In the genomic region with DNA sequence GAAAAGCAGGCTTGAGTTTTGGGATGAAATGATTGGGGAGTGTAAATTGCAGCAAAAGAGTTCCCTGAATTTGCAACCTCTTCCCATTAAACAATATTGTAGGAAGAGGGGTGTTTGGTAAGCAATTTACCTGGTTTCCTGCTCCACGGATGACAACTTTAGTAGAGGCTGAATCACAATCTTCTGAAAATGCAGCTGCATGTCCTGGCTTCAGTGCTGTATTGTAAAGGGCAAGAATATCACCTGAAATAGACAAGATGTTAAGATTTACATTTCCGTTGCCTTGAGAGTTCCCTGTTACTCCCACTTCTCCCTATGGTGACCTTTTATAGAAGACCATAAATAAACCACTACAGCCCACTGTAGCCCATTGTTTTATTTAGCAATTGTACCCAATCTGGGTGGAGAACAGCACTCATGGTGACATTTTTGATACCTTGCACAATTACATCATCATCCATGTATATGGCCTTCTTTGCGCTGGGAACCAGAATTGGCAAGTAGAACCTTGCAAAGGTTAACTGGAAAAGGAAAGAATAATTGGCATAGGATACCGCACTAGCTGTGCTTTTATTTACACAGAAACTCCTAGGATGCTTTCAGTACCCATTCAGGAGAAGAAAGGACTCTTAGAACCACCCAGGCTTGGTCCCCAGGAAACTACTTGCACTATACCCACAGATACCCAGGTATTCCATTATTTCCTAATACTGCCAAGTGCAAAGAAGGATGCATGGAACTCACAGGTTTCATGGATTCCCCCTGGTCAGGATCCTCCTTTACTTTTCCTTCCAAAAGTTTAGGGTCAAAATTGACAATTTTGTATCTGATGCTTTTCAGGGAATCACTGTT, we compare ENCODE assay signal across 2 cellular contexts.
TF ChIP-seq lines count a peak whose summit lies in the region.

No MANE protein-coding gene starts in this region.

TF ChIP-seq in IMR-90, 13 proteins besides CTCF, POLR2A, EP300 and RAD21:
- no peak for TF ChIP-seq NFE2L2 (IDR thresholded peaks at IDR 0.05; ENCODE audit: low read depth, low read length)
- 0 out of 2 replicates have a peak, but pooled peaks have one; percentile 4 for TF ChIP-seq CEBPB (IDR thresholded peaks at IDR 0.05; ENCODE audit: low read depth, low read length)

TF ChIP-seq in K562, 482 proteins besides CTCF, POLR2A, EP300 and RAD21:
- TF ChIP-seq CSDE1 (IDR thresholded peaks at IDR 0.05) (no peak), ESRRB (CRISPR knock-in tag; IDR thresholded peaks at IDR 0.05; ENCODE audit: borderline replicate concordance) (no peak), THRAP3 (IDR thresholded peaks at IDR 0.05; ENCODE audit: borderline replicate concordance) (no peak), SUPT5H (IDR thresholded peaks at IDR 0.05) (peak; percentile 46; the same call in 1 of the 2 replicates), BMI1 (IDR thresholded peaks at IDR 0.05; ENCODE audit: low read length) (no peak), RBFOX2 (IDR thresholded peaks at IDR 0.05; ENCODE audit: low read depth, low read length) (0 out of 2 replicates have a peak, but pooled peaks have one; percentile 26), POLR2AphosphoS5 (IDR thresholded peaks at IDR 0.05; ENCODE audit: control insufficient read depth, insufficient read depth, low read depth, low read length) (peak; percentile 20; the same call in 1 of the 2 replicates), GABPA (tag; conservative IDR thresholded peaks at IDR 0.05; ENCODE audit: low read depth) (no peak), POLR2G (IDR thresholded peaks at IDR 0.05; ENCODE audit: low read depth, low read length) (peak; percentile 28; the same call in 1 of the 2 replicates)
- TF ChIP-seq, protein P1, sequence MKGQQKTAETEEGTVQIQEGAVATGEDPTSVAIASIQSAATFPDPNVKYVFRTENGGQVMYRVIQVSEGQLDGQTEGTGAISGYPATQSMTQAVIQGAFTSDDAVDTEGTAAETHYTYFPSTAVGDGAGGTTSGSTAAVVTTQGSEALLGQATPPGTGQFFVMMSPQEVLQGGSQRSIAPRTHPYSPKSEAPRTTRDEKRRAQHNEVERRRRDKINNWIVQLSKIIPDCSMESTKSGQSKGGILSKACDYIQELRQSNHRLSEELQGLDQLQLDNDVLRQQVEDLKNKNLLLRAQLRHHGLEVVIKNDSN (CRISPR knock-in tag; IDR thresholded peaks at IDR 0.05): no peak
